ENCODE assay signal across 7 cellular contexts in genomic region chr7:93902777-93903423, GRCh38. TPM values are rescaled to one million over a fixed set of nuclear protein-coding genes. Genes with fewer than 3 reads are reported as not detected.
DNase-seq lines count a peak whose midpoint lies in the region; ATAC-seq, FAIRE-seq and TF ChIP-seq lines count a peak whose summit lies in the region.

No MANE protein-coding gene starts in this region.

- DNase-seq in GM10266 (ENCODE audit: extremely low spot score) (peak; percentile 30), KG1 (lab: John Stamatoyannopoulos, UW) (peak; percentile 14), keratinocyte (ENCODE audit: low read depth, low spot score) (no peak)
- DNase-seq in activated CD8-positive, alpha-beta T cell treated with anti-CD3 and anti-CD28 coated beads, Interleukin-2, amount 10 ng/mL, durations not matched to agents 7 days and 5 days = peak; percentile 24
- DNase-seq in activated CD4-positive, alpha-beta T cell treated with anti-CD3 and anti-CD28 coated beads, Interleukin-2, amount 50 U/mL, for 48 hours = no peak
- DNase-seq in activated T-helper 2 cell treated with anti-CD3 and anti-CD28 coated beads, Interferon-gamma antibody, Interleukin-2, Interleukin-4, amounts not matched to agents 10 μg/mL and 5 μg/mL and 100 μg/mL, durations not matched to agents 14 hours and 24 hours and 36 hours (ENCODE audit: low spot score) = no peak

- POLR2A ChIA-PET in activated CD8-positive, alpha-beta T cell treated with anti-CD3 and anti-CD28 coated beads, Interleukin-2, amount 10 ng/mL, durations not matched to agents 7 days and 5 days (lab: Charles Lee) = interaction anchor here (0.6 kb wide), 1 partner anchor 19 kb away, joined by 3 read pairs; the partner anchor contains the start of gene GNG11

- no peak overlapping the region for H2AFZ ChIP-seq in keratinocyte (ENCODE audit: control insufficient read depth, low read length)

- no peaks in the 10 kb centered on the region for H3K27me3 ChIP-seq in keratinocyte (ENCODE audit: control insufficient read depth, extremely low read depth, insufficient read depth, low read length)

- H3K36me3 ChIP-seq in keratinocyte (ENCODE audit: control insufficient read depth in 2 of 2, extremely low read depth in 1 of 2, insufficient read depth in 2 of 2, low read length in 2 of 2) = no peaks in the 10 kb centered on the region

- no peaks in the 10 kb centered on the region for H3K9me3 Mint-ChIP-seq in activated CD8-positive, alpha-beta T cell treated with anti-CD3 and anti-CD28 coated beads, Interleukin-2, amount 10 ng/mL, durations not matched to agents 7 days and 5 days (ENCODE audit: insufficient read depth)
- H3K9me3 Mint-ChIP-seq in activated T-helper 2 cell treated with anti-CD3 and anti-CD28 coated beads, Interferon-gamma antibody, Interleukin-2, Interleukin-4, amounts not matched to agents 10 μg/mL and 5 μg/mL and 100 μg/mL, durations not matched to agents 14 hours and 24 hours and 36 hours = no peaks in the 10 kb centered on the region

- H3K36me3 Mint-ChIP-seq in activated CD8-positive, alpha-beta T cell treated with anti-CD3 and anti-CD28 coated beads, Interleukin-2, amount 10 ng/mL, durations not matched to agents 7 days and 5 days (ENCODE audit: low read depth) = no peaks in the 10 kb centered on the region
- no peaks in the 10 kb centered on the region for H3K36me3 Mint-ChIP-seq in activated T-helper 2 cell treated with anti-CD3 and anti-CD28 coated beads, Interferon-gamma antibody, Interleukin-2, Interleukin-4, amounts not matched to agents 10 μg/mL and 5 μg/mL and 100 μg/mL, durations not matched to agents 14 hours and 24 hours and 36 hours (ENCODE audit: low read depth)

- no peaks in the 10 kb centered on the region for H4K20me1 ChIP-seq in keratinocyte (ENCODE audit: control insufficient read depth, extremely low read depth, insufficient read depth, low read length)

- peaks cover 6% of the 10 kb centered on the region for H3K27me3 Mint-ChIP-seq in activated CD8-positive, alpha-beta T cell treated with anti-CD3 and anti-CD28 coated beads, Interleukin-2, amount 10 ng/mL, durations not matched to agents 7 days and 5 days (ENCODE audit: low read depth)
- peaks cover 17% of the 10 kb centered on the region for H3K27me3 Mint-ChIP-seq in activated T-helper 2 cell treated with anti-CD3 and anti-CD28 coated beads, Interferon-gamma antibody, Interleukin-2, Interleukin-4, amounts not matched to agents 10 μg/mL and 5 μg/mL and 100 μg/mL, durations not matched to agents 14 hours and 24 hours and 36 hours (ENCODE audit: low read depth)

- no peaks in the 10 kb centered on the region for H3K79me2 ChIP-seq in keratinocyte (ENCODE audit: control insufficient read depth, insufficient read depth, low read length)

- no peak overlapping the region for H3K27ac Mint-ChIP-seq in activated CD8-positive, alpha-beta T cell treated with anti-CD3 and anti-CD28 coated beads, Interleukin-2, amount 10 ng/mL, durations not matched to agents 7 days and 5 days
- no peak overlapping the region for H3K27ac Mint-ChIP-seq in activated T-helper 2 cell treated with anti-CD3 and anti-CD28 coated beads, Interferon-gamma antibody, Interleukin-2, Interleukin-4, amounts not matched to agents 10 μg/mL and 5 μg/mL and 100 μg/mL, durations not matched to agents 14 hours and 24 hours and 36 hours

- no peaks in the 10 kb centered on the region for H3K4me1 Mint-ChIP-seq in activated CD8-positive, alpha-beta T cell treated with anti-CD3 and anti-CD28 coated beads, Interleukin-2, amount 10 ng/mL, durations not matched to agents 7 days and 5 days (ENCODE audit: low read depth)
- H3K4me1 Mint-ChIP-seq in activated T-helper 2 cell treated with anti-CD3 and anti-CD28 coated beads, Interferon-gamma antibody, Interleukin-2, Interleukin-4, amounts not matched to agents 10 μg/mL and 5 μg/mL and 100 μg/mL, durations not matched to agents 14 hours and 24 hours and 36 hours (ENCODE audit: low read depth) = no peaks in the 10 kb centered on the region

- no peak overlapping the region for H3K4me3 Mint-ChIP-seq in activated CD8-positive, alpha-beta T cell treated with anti-CD3 and anti-CD28 coated beads, Interleukin-2, amount 10 ng/mL, durations not matched to agents 7 days and 5 days
- no peak overlapping the region for H3K4me3 Mint-ChIP-seq in activated T-helper 2 cell treated with anti-CD3 and anti-CD28 coated beads, Interferon-gamma antibody, Interleukin-2, Interleukin-4, amounts not matched to agents 10 μg/mL and 5 μg/mL and 100 μg/mL, durations not matched to agents 14 hours and 24 hours and 36 hours (ENCODE audit: low read depth)

- H3K4me1 ChIP-seq in keratinocyte (ENCODE audit: control insufficient read depth, extremely low read depth, insufficient read depth, low read length) = no peaks in the 10 kb centered on the region

- CTCF ChIA-PET in activated CD8-positive, alpha-beta T cell treated with anti-CD3 and anti-CD28 coated beads, Interleukin-2, amount 10 ng/mL, durations not matched to agents 7 days and 5 days (lab: Charles Lee) = interaction anchor here (1.0 to 2.4 kb wide), 6 partner anchors 15 to 493 kb away, joined by 4 to 10 read pairs (median 6); no protein-coding TSS in a partner anchor

- ATAC-seq in activated CD8-positive, alpha-beta T cell treated with anti-CD3 and anti-CD28 coated beads, Interleukin-2, amount 10 ng/mL, durations not matched to agents 7 days and 5 days = no peak
- ATAC-seq in HG03565 (IDR thresholded peaks at IDR 0.05; ENCODE audit: unreplicated experiment) = no peak

- peak; percentile 23 for FAIRE-seq in keratinocyte (lab: Jason Lieb, UNC)

- dilution Hi-C loops in keratinocyte (cut with MboI; ENCODE audit: extremely low pct_ligation_motif_present, low sequenced_read_pairs) = no loop called here

- no peaks in the 10 kb centered on the region for H3K9me1 ChIP-seq in keratinocyte (ENCODE audit: control insufficient read depth, extremely low read depth, insufficient read depth, low read length)

- TF ChIP-seq CTCF in GM10266 (IDR thresholded peaks at IDR 0.05; ENCODE audit: control insufficient read depth, insufficient read depth, low read depth, missing control alignments) (peak; percentile 59), keratinocyte (optimal IDR thresholded peaks at IDR 0.05 in 1 of 3, IDR thresholded peaks at IDR 0.05 in 1 of 3, conservative IDR thresholded peaks at IDR 0.05 in 1 of 3; ENCODE audit: extremely low read depth in 1 of 3, insufficient read depth in 2 of 3, low read length in 3 of 3) (peak; percentile 55 to 76 (median 70))

- no peak overlapping the region for H3K4me2 ChIP-seq in keratinocyte (ENCODE audit: control insufficient read depth, extremely low read depth, insufficient read depth, low read depth, low read length)

- no peaks in the 10 kb centered on the region for H3K9me3 ChIP-seq in keratinocyte (ENCODE audit: control insufficient read depth, low read depth, low read length)

- H3K27ac ChIP-seq in keratinocyte (ENCODE audit: control insufficient read depth, insufficient read depth, low read length) = no peak overlapping the region

- no peak overlapping the region for H3K9ac ChIP-seq in keratinocyte (ENCODE audit: control insufficient read depth, extremely low read depth, insufficient read depth, low read length)

- H3K4me3 ChIP-seq in keratinocyte (ENCODE audit: control insufficient read depth in 2 of 3, extremely low read depth in 1 of 3, insufficient read depth in 2 of 3, low read depth in 1 of 3, low read length in 3 of 3) = no peak overlapping the region

- intact Hi-C loops in activated T-helper 2 cell treated with anti-CD3 and anti-CD28 coated beads, Interferon-gamma antibody, Interleukin-2, Interleukin-4, amounts not matched to agents 10 μg/mL and 5 μg/mL and 100 μg/mL, durations not matched to agents 14 hours and 24 hours and 36 hours (cut with micrococcal nuclease) = loop anchor here (1.0 to 10.0 kb wide), 3 partner anchors 184 to 492 kb away; no protein-coding TSS in a partner anchor

RNA-seq across cellular contexts. Expression of gene GNGT1, which starts 3.5 kb away (rescaled TPM):
- not detected for total RNA-seq in activated CD8-positive, alpha-beta T cell treated with anti-CD3 and anti-CD28 coated beads, Interleukin-2, amount 10 ng/mL, durations not matched to agents 7 days and 5 days
- not detected in 3 replicates for polyA plus RNA-seq in keratinocyte
- not detected for polyA plus RNA-seq in keratinocyte (2011; ENCODE audit: low read depth)
- not detected in 2 replicates for polyA plus RNA-seq in keratinocyte (2011; cell fraction: cytosol; rRNA removed)
- not detected in 2 replicates for polyA plus RNA-seq in keratinocyte (2011; cell fraction: nucleus; rRNA removed)
- polyA plus RNA-seq in keratinocyte (2012; ENCODE audit: low replicate concordance) = not detected in 2 replicates
- not detected in 3 replicates for polyA minus RNA-seq in keratinocyte
- polyA minus RNA-seq in keratinocyte (2011; cell fraction: cytosol; rRNA and poly(A)+ RNA removed) = not detected
- polyA minus RNA-seq in keratinocyte (2011; cell fraction: nucleus; rRNA and poly(A)+ RNA removed) = not detected in 2 replicates
- total RNA-seq in activated T-helper 2 cell treated with anti-CD3 and anti-CD28 coated beads, Interferon-gamma antibody, Interleukin-2, Interleukin-4, amounts not matched to agents 10 μg/mL and 5 μg/mL and 100 μg/mL, durations not matched to agents 14 hours and 24 hours and 36 hours = not detected in 2 replicates

RNA-seq across cellular contexts. Expression of gene TFPI2, which starts 12.3 kb away (rescaled TPM):
- total RNA-seq in activated CD8-positive, alpha-beta T cell treated with anti-CD3 and anti-CD28 coated beads, Interleukin-2, amount 10 ng/mL, durations not matched to agents 7 days and 5 days = not detected
- polyA plus RNA-seq in keratinocyte = 46.0 to 138 TPM (median 87.2 TPM) in 3 replicates
- polyA plus RNA-seq in keratinocyte (2011; ENCODE audit: low read depth) = 1.4 TPM
- 47.5 and 74.1 TPM in 2 replicates for polyA plus RNA-seq in keratinocyte (2011; cell fraction: cytosol; rRNA removed)
- 60.6 and 69.1 TPM in 2 replicates for polyA plus RNA-seq in keratinocyte (2011; cell fraction: nucleus; rRNA removed)
- 1.7 and 125 TPM in 2 replicates for polyA plus RNA-seq in keratinocyte (2012; ENCODE audit: low replicate concordance)
- polyA minus RNA-seq in keratinocyte = 23.6 to 72.7 TPM (median 30.3 TPM) in 3 replicates
- polyA minus RNA-seq in keratinocyte (2011; cell fraction: cytosol; rRNA and poly(A)+ RNA removed) = 42.0 TPM
- 33.7 and 34.1 TPM in 2 replicates for polyA minus RNA-seq in keratinocyte (2011; cell fraction: nucleus; rRNA and poly(A)+ RNA removed)
- total RNA-seq in activated T-helper 2 cell treated with anti-CD3 and anti-CD28 coated beads, Interferon-gamma antibody, Interleukin-2, Interleukin-4, amounts not matched to agents 10 μg/mL and 5 μg/mL and 100 μg/mL, durations not matched to agents 14 hours and 24 hours and 36 hours = not detected in 2 replicates

RNA-seq across cellular contexts. Expression of gene GNG11, which starts 18.6 kb away (rescaled TPM):
- not detected for total RNA-seq in activated CD8-positive, alpha-beta T cell treated with anti-CD3 and anti-CD28 coated beads, Interleukin-2, amount 10 ng/mL, durations not matched to agents 7 days and 5 days
- 0.23 to 1.0 TPM (median 0.63 TPM) in 3 replicates for polyA plus RNA-seq in keratinocyte
- polyA plus RNA-seq in keratinocyte (2011; ENCODE audit: low read depth) = not detected
- polyA plus RNA-seq in keratinocyte (2011; cell fraction: cytosol; rRNA removed) = 0.47 and 0.49 TPM in 2 replicates
- polyA plus RNA-seq in keratinocyte (2011; cell fraction: nucleus; rRNA removed) = 0.13 and 0.23 TPM in 2 replicates
- 1.1 TPM in 1 of 2 replicates, not detected in the other for polyA plus RNA-seq in keratinocyte (2012; ENCODE audit: low replicate concordance)
- 0.06 to 0.43 TPM (median 0.13 TPM) in 3 replicates for polyA minus RNA-seq in keratinocyte
- polyA minus RNA-seq in keratinocyte (2011; cell fraction: cytosol; rRNA and poly(A)+ RNA removed) = not detected
- polyA minus RNA-seq in keratinocyte (2011; cell fraction: nucleus; rRNA and poly(A)+ RNA removed) = 0.11 TPM in 1 of 2 replicates, not detected in the other
- total RNA-seq in activated T-helper 2 cell treated with anti-CD3 and anti-CD28 coated beads, Interferon-gamma antibody, Interleukin-2, Interleukin-4, amounts not matched to agents 10 μg/mL and 5 μg/mL and 100 μg/mL, durations not matched to agents 14 hours and 24 hours and 36 hours = not detected in 2 replicates

Comparison
In these comparisons a context has a peak if more than half of its experiments do, and no peak if none do; other contexts are left out.
1. DNase-seq: peak in GM10266 (single experiment), KG1 (single experiment) and activated CD8-positive, alpha-beta T cell treated with anti-CD3 and anti-CD28 coated beads, Interleukin-2, amount 10 ng/mL, durations not matched to agents 7 days and 5 days (single experiment); none in keratinocyte (single experiment), activated CD4-positive, alpha-beta T cell treated with anti-CD3 and anti-CD28 coated beads, Interleukin-2, amount 50 U/mL, for 48 hours (0 of 2) and activated T-helper 2 cell treated with anti-CD3 and anti-CD28 coated beads, Interferon-gamma antibody, Interleukin-2, Interleukin-4, amounts not matched to agents 10 μg/mL and 5 μg/mL and 100 μg/mL, durations not matched to agents 14 hours and 24 hours and 36 hours (single experiment).